In genomic region chr3:105996781-105997180, GRCh38 we compare ENCODE assay signal across 21 cellular contexts.
"Had no signal": no experiment of that assay in that cellular context is flagged by ENCODE, and none has a peak within 500 bp of the region (broad histone marks: within the 10 kb centered on the region; RNA-seq: fewer than 3 reads in every experiment).

No MANE protein-coding gene starts in this region.

- ATAC-seq: activated CD8-positive, alpha-beta T cell treated with anti-CD3 and anti-CD28 coated beads for 36 hours; activated naive CD8-positive, alpha-beta T cell treated with anti-CD3 and anti-CD28 coated beads, Interleukin-2, amount 50 U/mL, for 24 hours; gastroesophageal sphincter; naive thymus-derived CD8-positive, alpha-beta T cell had no signal

- H3K4me1 ChIP-seq: gastroesophageal sphincter, prostate gland, right atrium auricular region, thyroid gland had no signal

- H3K36me3 ChIP-seq: ascending aorta, cardiac muscle cell, gastroesophageal sphincter, heart left ventricle, prostate gland, right atrium auricular region, thyroid gland had no signal

- DNase-seq: activated B cell treated with CpG ODN at 0.5 μM for 24 hours; activated CD4-positive, alpha-beta T cell treated with anti-CD3 and anti-CD28 coated beads for 48 hours; activated CD8-positive, alpha-beta T cell treated with anti-CD3 and anti-CD28 coated beads for 36 hours; activated effector memory CD4-positive, alpha-beta T cell treated with Interleukin-2 at 50 U/mL for 16 hours; activated naive CD4-positive, alpha-beta T cell treated with anti-CD3 and anti-CD28 coated beads, Interleukin-2, amount 10 ng/mL, durations not matched to agents 7 days and 5 days; activated naive CD8-positive, alpha-beta T cell treated with anti-CD3 and anti-CD28 coated beads, Interleukin-2, amount 50 U/mL, for 24 hours; activated T-cell treated with anti-CD3 and anti-CD28 coated beads, Interleukin-2, amount 50 U/mL, for 48 hours; immature natural killer cell; mesendoderm; naive thymus-derived CD8-positive, alpha-beta T cell; stimulated activated CD4-positive, alpha-beta T cell treated with anti-CD3 and anti-CD28 coated beads, Interleukin-2, amount 100 ng/mL, for 24 hours; stimulated activated naive CD4-positive, alpha-beta T cell treated with Interleukin-2 at 50 U/mL for 16 hours; T-helper 1 cell; T-helper 9 cell; thyroid gland had no signal

- H3K4me3 ChIP-seq: ascending aorta, cardiac muscle cell, gastroesophageal sphincter, heart left ventricle, prostate gland, right atrium auricular region, thyroid gland had no signal

- H3K9me3 ChIP-seq: prostate gland, thyroid gland had no signal

- H3K4me3 Mint-ChIP-seq: activated B cell treated with CpG ODN at 0.5 μM for 24 hours; activated CD8-positive, alpha-beta T cell treated with anti-CD3 and anti-CD28 coated beads for 36 hours; activated naive CD4-positive, alpha-beta T cell treated with anti-CD3 and anti-CD28 coated beads, Interleukin-2, amount 10 ng/mL, durations not matched to agents 7 days and 5 days; activated naive CD8-positive, alpha-beta T cell treated with anti-CD3 and anti-CD28 coated beads, Interleukin-2, amount 50 U/mL, for 24 hours; immature natural killer cell; naive thymus-derived CD8-positive, alpha-beta T cell had no signal

- H3K27me3 Mint-ChIP-seq: activated B cell treated with CpG ODN at 0.5 μM for 24 hours; activated CD8-positive, alpha-beta T cell treated with anti-CD3 and anti-CD28 coated beads for 36 hours; activated naive CD4-positive, alpha-beta T cell treated with anti-CD3 and anti-CD28 coated beads, Interleukin-2, amount 10 ng/mL, durations not matched to agents 7 days and 5 days; activated naive CD8-positive, alpha-beta T cell treated with anti-CD3 and anti-CD28 coated beads, Interleukin-2, amount 50 U/mL, for 24 hours; naive thymus-derived CD8-positive, alpha-beta T cell had no signal

- H3K4me1 Mint-ChIP-seq: activated B cell treated with CpG ODN at 0.5 μM for 24 hours; activated naive CD4-positive, alpha-beta T cell treated with anti-CD3 and anti-CD28 coated beads, Interleukin-2, amount 10 ng/mL, durations not matched to agents 7 days and 5 days; immature natural killer cell had no signal

- H3K27ac ChIP-seq: cardiac muscle cell, gastroesophageal sphincter, prostate gland, thyroid gland had no signal

- H3K27me3 ChIP-seq: ascending aorta, cardiac muscle cell, gastroesophageal sphincter, heart left ventricle, right atrium auricular region, thyroid gland had no signal

- H3K27ac Mint-ChIP-seq: activated B cell treated with CpG ODN at 0.5 μM for 24 hours; activated CD8-positive, alpha-beta T cell treated with anti-CD3 and anti-CD28 coated beads for 36 hours; activated naive CD4-positive, alpha-beta T cell treated with anti-CD3 and anti-CD28 coated beads, Interleukin-2, amount 10 ng/mL, durations not matched to agents 7 days and 5 days; activated naive CD8-positive, alpha-beta T cell treated with anti-CD3 and anti-CD28 coated beads, Interleukin-2, amount 50 U/mL, for 24 hours; immature natural killer cell; naive thymus-derived CD8-positive, alpha-beta T cell had no signal
